12 cellular contexts compared by ENCODE assay signal in genomic region chr1:56788588-56788987, GRCh38. TPM values are rescaled to one million over a fixed set of nuclear protein-coding genes. Genes with fewer than 3 reads are reported as not detected.
DNase-seq lines count a peak whose midpoint lies in the region; ATAC-seq and TF ChIP-seq lines count a peak whose summit lies in the region.
"Had no signal": no experiment of that assay in that cellular context is flagged by ENCODE, and none has a peak within 500 bp of the region (broad histone marks: within the 10 kb centered on the region; RNA-seq: fewer than 3 reads in every experiment).

No MANE protein-coding gene starts in this region.

- no peaks in the 10 kb centered on the region for H3K9me3 ChIP-seq in transverse colon

- intact Hi-C loops in left cardiac atrium (cut with DNase I): no loop called here
- intact Hi-C loops in transverse colon (cut with DNase I; ENCODE audit: low total_unique reads): no loop called here
- intact Hi-C loops in sciatic nerve (cut with DNase I): no loop called here

- H3K27ac ChIP-seq in transverse colon: peak overlapping the region; percentile 66 to 74 (median 67)

- TF ChIP-seq CTCF in transverse colon (IDR thresholded peaks at IDR 0.05): no peak

- ATAC-seq in left cardiac atrium (peak; percentile 47 to 62), GM21423 (IDR thresholded peaks at IDR 0.05; ENCODE audit: unreplicated experiment) (no peak), sciatic nerve (no peak)

- no peaks in the 10 kb centered on the region for H3K36me3 ChIP-seq in transverse colon

- TF ChIP-seq POLR2A in transverse colon (IDR thresholded peaks at IDR 0.05): no peak
- TF ChIP-seq POLR2A in erythroblast (IDR thresholded peaks at IDR 0.05; ENCODE audit: low read length): no peak

- 22% methylated on average over 6 of the region's 6 CpGs; no CpG with 5 or more reads in 1 of the 2 donors for WGBS in transverse colon (ENCODE audit: low coverage in 1 of 2), 2 donors

- H3K27me3 ChIP-seq in transverse colon: no peaks in the 10 kb centered on the region

- no peak overlapping the region for H3K4me3 ChIP-seq in transverse colon
- H3K4me3 ChIP-seq: smooth muscle cell had no signal

- no peak for TF ChIP-seq EP300 in transverse colon (IDR thresholded peaks at IDR 0.05; ENCODE audit: low read depth)

- DNase-seq in NCI-H510A treated with DMSO at 0.1 percent for 48 hours (lab: John Stamatoyannopoulos, UW) (peak; percentile 22), NCI-H510A (lab: John Stamatoyannopoulos, UW) (no peak), RPMI7951 (ENCODE audit: low read depth) (peak; percentile 34), left cardiac atrium (peak; percentile 41), transverse colon (peak; percentile 72), erythroblast (lab: John Stamatoyannopoulos, UW) (no peak), sciatic nerve (ENCODE audit: low spot score) (no peak)
- DNase-seq: ACHN, NCI-H526 treated with DMSO at 0.1 percent for 48 hours had no signal

- in situ Hi-C loops in transverse colon (cut with MboI; ENCODE audit: low pct_ligation_motif_present in 1 of 4, low pct_unique_long_range_greater_than_20kb in 1 of 4, low sequenced_read_pairs in 3 of 4): no loop called here

- peaks cover 0 to 33% (median 9%) of the 10 kb centered on the region in 4 donors for H3K4me1 ChIP-seq in transverse colon

RNA-seq across cellular contexts. Expression of gene FYB2, which starts 30.6 kb away (rescaled TPM):
- not detected in 2 replicates for total RNA-seq in RPMI7951 (2014; rRNA removed; shearing (Covaris generic))
- total RNA-seq in left cardiac atrium (1 to 10 TPM in 1 of 2 donors, under 1 TPM in 1; 0.97 to 1.9 TPM), transverse colon (1 to 10 TPM; 2.4 to 7.1 (median 5.6) TPM), sciatic nerve (not detected)
- total RNA-seq: activated T-helper 2 cell treated with anti-CD3 and anti-CD28 coated beads, Interferon-gamma antibody, Interleukin-2, Interleukin-4, amounts not matched to agents 10 μg/mL and 5 μg/mL and 100 μg/mL, durations not matched to agents 14 hours and 24 hours and 36 hours had no signal

Comparison
In these comparisons a context has a peak if more than half of its experiments do, and no peak if none do; other contexts are left out.
1. DNase-seq: peak in NCI-H510A treated with DMSO at 0.1 percent for 48 hours (single experiment), RPMI7951 (single experiment), left cardiac atrium (single experiment) and transverse colon (single experiment); none in NCI-H510A (single experiment), erythroblast (0 of 2) and sciatic nerve (single experiment).
2. ATAC-seq: peak in left cardiac atrium (2 of 2); none in GM21423 (single experiment) and sciatic nerve (single experiment).